In genomic region chr7:8433477-8434289, GRCh38 we compare ENCODE assay signal across 11 cellular contexts. TPM values are rescaled to one million over a fixed set of nuclear protein-coding genes. Genes with fewer than 3 reads are reported as not detected.
DNase-seq lines count a peak whose midpoint lies in the region; ATAC-seq and TF ChIP-seq lines count a peak whose summit lies in the region.
"Had no signal": no experiment of that assay in that cellular context is flagged by ENCODE, and none has a peak within 500 bp of the region (broad histone marks: within the 10 kb centered on the region; RNA-seq: fewer than 3 reads in every experiment).

Gene NXPH1 (plus strand): TSS chr7:8433609.

- H3K4me2 ChIP-seq in parathyroid adenoma (ENCODE audit: low read length) = peak within 1 kb of the TSS; percentile 49

- H2AFZ ChIP-seq in parathyroid adenoma = peak within 1 kb of the TSS; percentile 72

- peak; percentile 56 for DNase-seq in activated CD8-positive, alpha-beta memory T cell treated with anti-CD3 and anti-CD28 coated beads for 24 hours
- no peak for DNase-seq in activated CD8-positive, alpha-beta memory T cell treated with anti-CD3 and anti-CD28 coated beads, Interleukin-2, amount 50 U/mL, for 4 hours
- DNase-seq in NCI-H2196 (lab: John Stamatoyannopoulos, UW; ENCODE audit: unreplicated experiment) (peak; percentile 60), ureter (ENCODE audit: low spot score) (no peak)
- DNase-seq: DND-41, T-cell had no signal

- H3K9ac ChIP-seq in parathyroid adenoma = no peak within 1 kb of the TSS

- H3K27ac ChIP-seq in ectodermal cell (ENCODE audit: insufficient read depth, low read depth, low read length, poor library complexity, severe bottlenecking) (no peak within 1 kb of the TSS), parathyroid adenoma (no peak within 1 kb of the TSS)
- H3K27ac ChIP-seq: heart left ventricle had no signal

- TF ChIP-seq CTCF in parathyroid adenoma (IDR thresholded peaks at IDR 0.05) = peak; percentile 11

- no peaks in the 10 kb centered on the region for H3K79me2 ChIP-seq in parathyroid adenoma

- 0% methylated on average over 71 of the region's 71 CpGs for WGBS in ectodermal cell, 2 experiments

- peak within 1 kb of the TSS; percentile 22 for H3K4me3 ChIP-seq in ectodermal cell (ENCODE audit: insufficient read depth, low read depth, low read length)
- H3K4me3 ChIP-seq in parathyroid adenoma (ENCODE audit: low read depth, low read length) = no peak within 1 kb of the TSS

- no peaks in the 10 kb centered on the region for H3K36me3 ChIP-seq in ectodermal cell (ENCODE audit: control insufficient read depth, insufficient read depth, low read length)
- no peaks in the 10 kb centered on the region for H3K36me3 ChIP-seq in parathyroid adenoma (ENCODE audit: control insufficient read depth, insufficient read depth, low read length)
- H3K36me3 ChIP-seq: heart left ventricle had no signal

- H3K4me1 ChIP-seq in ectodermal cell (ENCODE audit: control insufficient read depth, insufficient read depth, low read length) (peaks cover 8% of the 10 kb centered on the region), parathyroid adenoma (peaks cover 3% of the 10 kb centered on the region)

- no peaks in the 10 kb centered on the region for H3K9me3 ChIP-seq in ectodermal cell (ENCODE audit: control insufficient read depth, low read length)
- H3K9me3 ChIP-seq in parathyroid adenoma (ENCODE audit: control insufficient read depth, low read length) = no peaks in the 10 kb centered on the region
- H3K9me3 ChIP-seq: heart left ventricle had no signal

- ATAC-seq in GM21367 (IDR thresholded peaks at IDR 0.05; ENCODE audit: unreplicated experiment) = no peak
- ATAC-seq in HG02642 (IDR thresholded peaks at IDR 0.05; ENCODE audit: poor library complexity, unreplicated experiment) = no peak

- H3K27me3 ChIP-seq in ectodermal cell (ENCODE audit: control insufficient read depth, insufficient read depth, low read length, poor library complexity, severe bottlenecking) = peaks cover 88% of the 10 kb centered on the region
- peaks cover 8% of the 10 kb centered on the region for H3K27me3 ChIP-seq in parathyroid adenoma (ENCODE audit: control insufficient read depth, insufficient read depth, low read length)

RNA-seq across cellular contexts. Expression of gene NXPH1, which starts in this region (rescaled TPM):
- polyA plus RNA-seq in ectodermal cell (2013, experiment 1 of 4) = not detected
- not detected for polyA plus RNA-seq in ectodermal cell (2013, experiment 2 of 4)
- not detected for polyA plus RNA-seq in ectodermal cell (2013, experiment 3 of 4)
- not detected for polyA plus RNA-seq in ectodermal cell (2013, experiment 4 of 4)
- not detected for total RNA-seq in ureter
- total RNA-seq: heart left ventricle, T-cell had no signal
- polyA plus RNA-seq: heart left ventricle had no signal

Comparison
In these comparisons a context has a peak if more than half of its experiments do, and no peak if none do; other contexts are left out.
1. DNase-seq: peak in activated CD8-positive, alpha-beta memory T cell treated with anti-CD3 and anti-CD28 coated beads for 24 hours (single experiment) and NCI-H2196 (single experiment); none in activated CD8-positive, alpha-beta memory T cell treated with anti-CD3 and anti-CD28 coated beads, Interleukin-2, amount 50 U/mL, for 4 hours (single experiment) and ureter (single experiment).